Comparison of ENCODE assay signal across 12 cellular contexts in genomic region chr7:54906963-54907362, GRCh38.
DNase-seq lines count a peak whose midpoint lies in the region; ATAC-seq and TF ChIP-seq lines count a peak whose summit lies in the region.
"Had no signal": no experiment of that assay in that cellular context is flagged by ENCODE, and none has a peak within 500 bp of the region (broad histone marks: within the 10 kb centered on the region; RNA-seq: fewer than 3 reads in every experiment).

No MANE protein-coding gene starts in this region.

- no peaks in the 10 kb centered on the region for H3K27me3 ChIP-seq in CD4-positive, alpha-beta memory T cell (ENCODE audit: insufficient read depth, low read length)

- H3K27ac Mint-ChIP-seq in CD4-positive, alpha-beta memory T cell: no peak overlapping the region
- H3K27ac Mint-ChIP-seq: CD14-positive monocyte; CD8-positive, alpha-beta memory T cell had no signal

- H3K4me3 Mint-ChIP-seq in CD4-positive, alpha-beta memory T cell: no peak overlapping the region
- H3K4me3 Mint-ChIP-seq: CD14-positive monocyte; CD8-positive, alpha-beta memory T cell had no signal

- peak; percentile 64 for ATAC-seq in left lobe of liver
- ATAC-seq: HCT116 had no signal

- CTCF ChIA-PET in CD4-positive, alpha-beta memory T cell (lab: Charles Lee; ENCODE audit: partially characterized antibody): no interaction called here

- H3K9me3 Mint-ChIP-seq in CD4-positive, alpha-beta memory T cell: peaks cover 0 to 7% (median 4%) of the 10 kb centered on the region in 8 donors

- H3K36me3 ChIP-seq in CD4-positive, alpha-beta memory T cell (ENCODE audit: insufficient read depth, low read length): no peaks in the 10 kb centered on the region

- no peaks in the 10 kb centered on the region for H3K4me1 ChIP-seq in CD4-positive, alpha-beta memory T cell (ENCODE audit: insufficient read depth, low read length)
- H3K4me1 ChIP-seq: Caco-2 had no signal

- no peaks in the 10 kb centered on the region for H3K36me3 Mint-ChIP-seq in CD4-positive, alpha-beta memory T cell
- H3K36me3 Mint-ChIP-seq: CD14-positive monocyte; CD8-positive, alpha-beta memory T cell had no signal

- DNase-seq in amniotic epithelial cell (ENCODE audit: low read depth) (peak; percentile 54), fibroblast of mammary gland (ENCODE audit: low read depth) (peak; percentile 20), left lobe of liver (ENCODE audit: low spot score) (no peak), NCI-H524 (lab: John Stamatoyannopoulos, UW) (no peak), cerebellum (ENCODE audit: low spot score) (no peak)
- no peak for DNase-seq in CD4-positive, alpha-beta memory T cell
- DNase-seq: Caco-2; CD8-positive, alpha-beta memory T cell; DMS53; GF-D8 had no signal

- no peak overlapping the region for H3K27ac ChIP-seq in CD4-positive, alpha-beta memory T cell (ENCODE audit: low read depth, low read length)

- peaks cover 4 to 6% of the 10 kb centered on the region in 2 donors for H3K27me3 Mint-ChIP-seq in CD4-positive, alpha-beta memory T cell

- no peaks in the 10 kb centered on the region for H3K4me1 Mint-ChIP-seq in CD4-positive, alpha-beta memory T cell
- H3K4me1 Mint-ChIP-seq: CD14-positive monocyte; CD8-positive, alpha-beta memory T cell had no signal

- H3K9me3 ChIP-seq in CD4-positive, alpha-beta memory T cell (ENCODE audit: control insufficient read depth in 1 of 2, low read length in 2 of 2): no peaks in the 10 kb centered on the region
- H3K9me3 ChIP-seq: Caco-2 had no signal

- no peak overlapping the region for H3K4me3 ChIP-seq in fibroblast of mammary gland (ENCODE audit: control insufficient read depth, low read depth, low read length)
- H3K4me3 ChIP-seq in CD4-positive, alpha-beta memory T cell (ENCODE audit: low read length in 2 of 2): no peak overlapping the region

- intact Hi-C loops in CD4-positive, alpha-beta memory T cell (cut with micrococcal nuclease): no loop called here

- no peak for TF ChIP-seq CTCF in fibroblast of mammary gland (conservative IDR thresholded peaks at IDR 0.05; ENCODE audit: control insufficient read depth, insufficient read depth, low read depth, low read length)

- POLR2A ChIA-PET in CD4-positive, alpha-beta memory T cell (lab: Charles Lee; ENCODE audit: partially characterized antibody): no interaction called here

Comparison
In these comparisons a context has a peak if more than half of its experiments do, and no peak if none do; other contexts are left out.
1. DNase-seq: peak in amniotic epithelial cell (single experiment) and fibroblast of mammary gland (single experiment); none in left lobe of liver (single experiment), CD4-positive, alpha-beta memory T cell (0 of 5), NCI-H524 (0 of 2) and cerebellum (single experiment).